ENCODE assay signal across 24 cellular contexts in genomic region chr2:203790134-203790533, GRCh38.
DNase-seq lines count a peak whose midpoint lies in the region; ATAC-seq, FAIRE-seq and TF ChIP-seq lines count a peak whose summit lies in the region.
"Had no signal": no experiment of that assay in that cellular context is flagged by ENCODE, and none has a peak within 500 bp of the region (broad histone marks: within the 10 kb centered on the region; RNA-seq: fewer than 3 reads in every experiment).

No MANE protein-coding gene starts in this region.

- no peaks in the 10 kb centered on the region for H3K9me3 ChIP-seq in astrocyte (ENCODE audit: insufficient read depth, low read depth, low read length)
- H3K9me3 ChIP-seq: adrenal gland, tibial artery had no signal

- DNase-seq in GM23338 (ENCODE audit: low spot score) (no peak), astrocyte (ENCODE audit: low read depth) (peak; percentile 49), fibroblast of peridontal ligament (ENCODE audit: extremely low read depth) (peak; percentile 29), skeletal muscle cell (ENCODE audit: low read depth) (peak; percentile 62), osteocyte (ENCODE audit: extremely low spot score, unreplicated experiment) (no peak), ecto neural progenitor cell (ENCODE audit: low spot score) (no peak)
- DNase-seq: activated CD4-positive, alpha-beta T cell treated with anti-CD3 and anti-CD28 coated beads for 1 hour; activated T-cell treated with anti-CD3 and anti-CD28 coated beads, Interleukin-2, amount 50 U/mL, for 24 hours; adrenal gland; CD8-positive, alpha-beta T cell; erythroblast; kidney glomerular epithelial cell; natural killer cell; NCI-H1105; NCI-H2029; small intestine; stimulated activated CD4-positive, alpha-beta T cell treated with anti-CD3 and anti-CD28 coated beads, Interleukin-4, amount 100 ng/mL, for 1 hour; stimulated activated naive CD8-positive, alpha-beta T cell treated with anti-CD3 and anti-CD28 coated beads, Interleukin-15, Interleukin-2, amounts not matched to agents 100 U/mL and 50 U/mL, for 24 hours; tibial artery had no signal

- no peaks in the 10 kb centered on the region for H3K27me3 ChIP-seq in GM23338 (ENCODE audit: insufficient read depth)
- no peaks in the 10 kb centered on the region for H3K27me3 ChIP-seq in astrocyte (ENCODE audit: insufficient read depth, low read length)
- H3K27me3 ChIP-seq: adrenal gland, tibial artery had no signal

- H3K4me1 Mint-ChIP-seq in GM23338, result peaks cover 18% of the 10 kb centered on the region
- peaks cover 12% of the 10 kb centered on the region for H3K4me1 Mint-ChIP-seq in astrocyte (ENCODE audit: low read depth, unreplicated experiment)
- peaks cover 18% of the 10 kb centered on the region for H3K4me1 Mint-ChIP-seq in osteocyte (ENCODE audit: unreplicated experiment)
- H3K4me1 Mint-ChIP-seq: natural killer cell had no signal

- TF ChIP-seq CTCF in GM23338 (conservative IDR thresholded peaks at IDR 0.05; ENCODE audit: low read depth in 2 of 2) (no peak), astrocyte (IDR thresholded peaks at IDR 0.05; ENCODE audit: insufficient read depth, low read depth, low read length) (no peak), osteocyte (IDR thresholded peaks at IDR 0.05) (no peak)

- H3K27me3 Mint-ChIP-seq in GM23338 (ENCODE audit: insufficient read depth, low read depth, poor library complexity), result no peaks in the 10 kb centered on the region
- no peaks in the 10 kb centered on the region for H3K27me3 Mint-ChIP-seq in astrocyte (ENCODE audit: low read depth, unreplicated experiment)
- H3K27me3 Mint-ChIP-seq in osteocyte (ENCODE audit: unreplicated experiment), result no peaks in the 10 kb centered on the region
- H3K27me3 Mint-ChIP-seq: activated T-cell treated with anti-CD3 and anti-CD28 coated beads, Interleukin-2, amount 50 U/mL, for 24 hours had no signal

- H3K4me2 ChIP-seq in GM23338 (no peak overlapping the region), astrocyte (ENCODE audit: low read length) (no peak overlapping the region)

- H3K9ac ChIP-seq in astrocyte (ENCODE audit: low read length), result peak overlapping the region; percentile 6

- ATAC-seq in GM23338 (no peak), HG02973 (IDR thresholded peaks at IDR 0.05; ENCODE audit: unreplicated experiment) (no peak), HG03280 (IDR thresholded peaks at IDR 0.05; ENCODE audit: unreplicated experiment) (no peak)
- ATAC-seq: CD8-positive, alpha-beta T cell; natural killer cell; Right ventricle myocardium inferior; stimulated activated naive CD8-positive, alpha-beta T cell treated with anti-CD3 and anti-CD28 coated beads, Interleukin-15, Interleukin-2, amounts not matched to agents 100 U/mL and 50 U/mL, for 24 hours had no signal

- H2AFZ ChIP-seq in GM23338 (no peak overlapping the region), astrocyte (ENCODE audit: low read depth, low read length) (no peak overlapping the region)

- no peaks in the 10 kb centered on the region for H3F3A ChIP-seq in GM23338 (replicated peaks; ENCODE audit: low read depth)

- H3K36me3 ChIP-seq in GM23338 (ENCODE audit: insufficient read depth) (no peaks in the 10 kb centered on the region), astrocyte (ENCODE audit: insufficient read depth, low read length) (no peaks in the 10 kb centered on the region)
- H3K36me3 ChIP-seq: adrenal gland, tibial artery had no signal

- H3K79me2 ChIP-seq in GM23338 (replicated peaks; ENCODE audit: insufficient read depth) (no peaks in the 10 kb centered on the region), astrocyte (ENCODE audit: insufficient read depth, low read length) (no peaks in the 10 kb centered on the region)

- H3K4me3 Mint-ChIP-seq in GM23338 (no peak overlapping the region), astrocyte (ENCODE audit: unreplicated experiment) (no peak overlapping the region), osteocyte (ENCODE audit: unreplicated experiment) (no peak overlapping the region)
- H3K4me3 Mint-ChIP-seq: activated T-cell treated with anti-CD3 and anti-CD28 coated beads, Interleukin-2, amount 50 U/mL, for 24 hours; CD8-positive, alpha-beta T cell; natural killer cell had no signal

- peaks cover 6% of the 10 kb centered on the region; the same call in 1 of the 2 replicates for H3K4me1 ChIP-seq in GM23338 (ENCODE audit: insufficient read depth)
- H3K4me1 ChIP-seq in astrocyte (ENCODE audit: insufficient read depth, low read length), result peaks cover 6% of the 10 kb centered on the region

- H3K27ac Mint-ChIP-seq in GM23338 (peak overlapping the region; percentile 2; the same call in 1 of the 2 replicates), astrocyte (ENCODE audit: unreplicated experiment) (no peak overlapping the region), osteocyte (ENCODE audit: unreplicated experiment) (no peak overlapping the region)
- H3K27ac Mint-ChIP-seq: activated T-cell treated with anti-CD3 and anti-CD28 coated beads, Interleukin-2, amount 50 U/mL, for 24 hours; CD8-positive, alpha-beta T cell; natural killer cell had no signal

- no peak overlapping the region for H3K4me3 ChIP-seq in GM23338
- H3K4me3 ChIP-seq in astrocyte (ENCODE audit: insufficient read depth, low read depth, low read length), result no peak overlapping the region
- no peak overlapping the region for H3K4me3 ChIP-seq in skeletal muscle cell (ENCODE audit: low read depth, low read length)
- H3K4me3 ChIP-seq: adrenal gland, tibial artery had no signal

- no peak overlapping the region for H3K27ac ChIP-seq in GM23338 (ENCODE audit: low read depth)
- no peak overlapping the region for H3K27ac ChIP-seq in astrocyte (ENCODE audit: low read depth, low read length)
- H3K27ac ChIP-seq: adrenal gland, tibial artery had no signal

- no peaks in the 10 kb centered on the region for H4K20me1 ChIP-seq in GM23338 (replicated peaks; ENCODE audit: insufficient read depth)
- H4K20me1 ChIP-seq in astrocyte (ENCODE audit: insufficient read depth, low read length), result no peaks in the 10 kb centered on the region

- peak; percentile 64 for FAIRE-seq in astrocyte (lab: Jason Lieb, UNC)
- FAIRE-seq: GM12891, GM19239, small intestine had no signal

- H3K36me3 Mint-ChIP-seq in GM23338 (ENCODE audit: low read depth), result no peaks in the 10 kb centered on the region
- H3K36me3 Mint-ChIP-seq in astrocyte (ENCODE audit: low read depth, unreplicated experiment), result peaks cover 2% of the 10 kb centered on the region
- no peaks in the 10 kb centered on the region for H3K36me3 Mint-ChIP-seq in osteocyte (ENCODE audit: unreplicated experiment)
- H3K36me3 Mint-ChIP-seq: CD8-positive, alpha-beta T cell; natural killer cell had no signal

- H3K9me2 ChIP-seq in GM23338 (ENCODE audit: insufficient read depth), result no peaks in the 10 kb centered on the region; the same call in 1 of the 2 replicates

- H3K9me3 Mint-ChIP-seq in GM23338, result no peaks in the 10 kb centered on the region
- H3K9me3 Mint-ChIP-seq in astrocyte (ENCODE audit: unreplicated experiment), result no peaks in the 10 kb centered on the region
- no peaks in the 10 kb centered on the region for H3K9me3 Mint-ChIP-seq in osteocyte (ENCODE audit: unreplicated experiment)
- H3K9me3 Mint-ChIP-seq: activated T-cell treated with anti-CD3 and anti-CD28 coated beads, Interleukin-2, amount 50 U/mL, for 24 hours; CD8-positive, alpha-beta T cell; natural killer cell had no signal

TF ChIP-seq in GM23338, 12 proteins besides CTCF, POLR2A, EP300 and RAD21 (continues in another document):
- TF ChIP-seq EZH2 (IDR thresholded peaks at IDR 0.05; ENCODE audit: low read depth, unreplicated experiment), result no peak
- TF ChIP-seq NANOG (IDR thresholded peaks at IDR 0.05; ENCODE audit: borderline replicate concordance), result no peak
- no peak for TF ChIP-seq ZNF331 (CRISPR knock-in tag; IDR thresholded peaks at IDR 0.05; ENCODE audit: low read depth)
- no peak for TF ChIP-seq ETS1 (IDR thresholded peaks at IDR 0.05)
- TF ChIP-seq CREB1 (CRISPR knock-in tag; IDR thresholded peaks at IDR 0.05; ENCODE audit: low read depth), result no peak
- TF ChIP-seq ZNF114 (CRISPR knock-in tag; IDR thresholded peaks at IDR 0.05), result no peak
- TF ChIP-seq POLR2AphosphoS5 (IDR thresholded peaks at IDR 0.05; ENCODE audit: low read depth), result no peak
- no peak for TF ChIP-seq JUNB (IDR thresholded peaks at IDR 0.05; ENCODE audit: unreplicated experiment)
- no peak for TF ChIP-seq STAT1 (IDR thresholded peaks at IDR 0.05; ENCODE audit: unreplicated experiment)
- TF ChIP-seq REST (IDR thresholded peaks at IDR 0.05; ENCODE audit: unreplicated experiment), result no peak

Comparison
In these comparisons a context has a peak if more than half of its experiments do, and no peak if none do; other contexts are left out.
1. DNase-seq: peak in astrocyte (single experiment), fibroblast of peridontal ligament (single experiment) and skeletal muscle cell (single experiment); none in GM23338 (single experiment), osteocyte (single experiment) and ecto neural progenitor cell (single experiment).